Comparison of ENCODE assay signal across 22 cellular contexts in the genomic region with DNA sequence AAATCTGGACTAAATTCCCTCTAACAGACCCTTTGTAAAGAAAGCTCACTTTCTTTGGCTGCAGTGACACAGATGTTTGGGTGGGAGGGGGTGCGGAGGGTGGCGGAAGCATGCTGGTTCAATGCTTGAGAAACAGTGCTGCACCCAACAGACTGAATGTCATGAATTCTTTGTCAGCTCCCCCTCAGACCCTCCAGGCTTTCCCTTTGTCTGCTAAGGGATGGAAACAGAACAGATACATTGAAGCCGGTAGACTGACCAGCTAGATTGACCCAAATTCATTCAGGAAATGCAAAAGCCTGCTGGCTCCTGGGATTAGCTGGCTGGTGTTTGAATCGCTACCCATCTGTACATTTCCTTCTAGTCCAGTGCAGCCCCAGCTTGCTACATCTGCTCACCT.
"Had no signal": no experiment of that assay in that cellular context is flagged by ENCODE, and none has a peak within 500 bp of the region (broad histone marks: within the 10 kb centered on the region; RNA-seq: fewer than 3 reads in every experiment).

No MANE protein-coding gene starts in this region.

- H3K27me3 ChIP-seq: left lung, sigmoid colon, tibial artery had no signal

- H3K79me2 ChIP-seq: parathyroid adenoma had no signal

- H2AFZ ChIP-seq: parathyroid adenoma had no signal

- H3K9ac ChIP-seq: parathyroid adenoma had no signal

- H3K27ac Mint-ChIP-seq: naive thymus-derived CD8-positive, alpha-beta T cell; nephron progenitor cell; stimulated activated effector memory CD8-positive, alpha-beta T cell treated with anti-CD3 and anti-CD28 coated beads, Interleukin-12 subunit alpha, Interleukin-12 subunit beta, amount 100 ng/mL, for 72 hours; type B pancreatic cell had no signal

- H3K9me3 Mint-ChIP-seq: naive thymus-derived CD8-positive, alpha-beta T cell; nephron progenitor cell; stimulated activated effector memory CD8-positive, alpha-beta T cell treated with anti-CD3 and anti-CD28 coated beads, Interleukin-12 subunit alpha, Interleukin-12 subunit beta, amount 100 ng/mL, for 72 hours; type B pancreatic cell had no signal

- H3K4me1 Mint-ChIP-seq: naive thymus-derived CD8-positive, alpha-beta T cell; nephron progenitor cell; stimulated activated effector memory CD8-positive, alpha-beta T cell treated with anti-CD3 and anti-CD28 coated beads, Interleukin-12 subunit alpha, Interleukin-12 subunit beta, amount 100 ng/mL, for 72 hours had no signal

- DNase-seq: cortex of kidney; foreskin fibroblast; gastrocnemius medialis; heart right ventricle; hippocampal formation; left cardiac atrium; left lung; naive thymus-derived CD8-positive, alpha-beta T cell; nephron progenitor cell; right cardiac atrium; sigmoid colon; stimulated activated CD4-positive, alpha-beta T cell treated with anti-CD3 and anti-CD28 coated beads, Interleukin-2, amount 100 ng/mL, for 24 hours; stimulated activated CD4-positive, alpha-beta T cell treated with anti-CD3 and anti-CD28 coated beads, Interleukin-4, amount 100 ng/mL, for 24 hours; stimulated activated naive CD4-positive, alpha-beta T cell treated with Interleukin-2 at 50 U/mL for 16 hours; stomach; tibial artery had no signal

- H3K36me3 ChIP-seq: gastrocnemius medialis, heart right ventricle, left lung, prostate gland, sigmoid colon, stomach, tibial artery had no signal

- H3K4me3 ChIP-seq: gastrocnemius medialis, heart right ventricle, left lung, prostate gland, sigmoid colon, stomach, tibial artery had no signal

- H3K36me3 Mint-ChIP-seq: naive thymus-derived CD8-positive, alpha-beta T cell; stimulated activated effector memory CD8-positive, alpha-beta T cell treated with anti-CD3 and anti-CD28 coated beads, Interleukin-12 subunit alpha, Interleukin-12 subunit beta, amount 100 ng/mL, for 72 hours; type B pancreatic cell had no signal

- ATAC-seq: esophagus mucosa; gastrocnemius medialis; heart right ventricle; left cardiac atrium; left lung; naive thymus-derived CD8-positive, alpha-beta T cell; right cardiac atrium; stimulated activated effector memory CD8-positive, alpha-beta T cell treated with anti-CD3 and anti-CD28 coated beads, Interleukin-12 subunit alpha, Interleukin-12 subunit beta, amount 100 ng/mL, for 72 hours had no signal

- H3K4me3 Mint-ChIP-seq: naive thymus-derived CD8-positive, alpha-beta T cell; nephron progenitor cell; stimulated activated effector memory CD8-positive, alpha-beta T cell treated with anti-CD3 and anti-CD28 coated beads, Interleukin-12 subunit alpha, Interleukin-12 subunit beta, amount 100 ng/mL, for 72 hours; type B pancreatic cell had no signal

- H3K27ac ChIP-seq: epithelial cell of prostate, gastrocnemius medialis, heart right ventricle, left lung, parathyroid adenoma, prostate gland, sigmoid colon, stomach, tibial artery had no signal

- H3K4me1 ChIP-seq: gastrocnemius medialis, heart right ventricle, left lung, parathyroid adenoma, prostate gland, sigmoid colon, stomach, tibial artery had no signal

- H3K9me3 ChIP-seq: gastrocnemius medialis, heart right ventricle, left lung, prostate gland, sigmoid colon, stomach, tibial artery had no signal
